In genomic region chrX:110442631-110443030, GRCh38 we compare ENCODE assay signal across 9 cellular contexts.
DNase-seq lines count a peak whose midpoint lies in the region; ATAC-seq, FAIRE-seq and TF ChIP-seq lines count a peak whose summit lies in the region.
"Had no signal": no experiment of that assay in that cellular context is flagged by ENCODE, and none has a peak within 500 bp of the region (broad histone marks: within the 10 kb centered on the region; RNA-seq: fewer than 3 reads in every experiment).

No MANE protein-coding gene starts in this region.

- DNase-seq in activated T-cell treated with anti-CD3 and anti-CD28 coated beads, Interleukin-2, amount 50 U/mL, for 72 hours = peak in 1 of 2 donors; percentile 1
- DNase-seq in activated T-cell treated with anti-CD3 and anti-CD28 coated beads, Interleukin-2, amount 50 U/mL, for 1 hour = no peak
- DNase-seq in H9 = peak; percentile 71
- peak; percentile 29 for DNase-seq in MG63
- peak; percentile 35 to 53 (median 46) for DNase-seq in K562 (ENCODE audit: extremely low read depth in 1 of 4, low spot score in 3 of 4)
- DNase-seq in small intestine = peak; percentile 2
- DNase-seq in dedifferentiated amniotic fluid mesenchymal stem cell (ENCODE audit: extremely low spot score) = no peak
- DNase-seq in Right ventricle myocardium inferior (ENCODE audit: missing footprints) = no peak
- DNase-seq: activated naive CD8-positive, alpha-beta T cell treated with anti-CD3 and anti-CD28 coated beads, Interleukin-2, amount 10 ng/mL, durations not matched to agents 7 days and 5 days had no signal

- no peak overlapping the region for H4K8ac ChIP-seq in H9 (replicated peaks; ENCODE audit: insufficient read length, low read depth, low read length)

- H3K23me2 ChIP-seq in H9 (ENCODE audit: insufficient read length, low read depth, low read length, poor library complexity, severe bottlenecking) = no peaks in the 10 kb centered on the region

- H2BK20ac ChIP-seq in H9 (ENCODE audit: low read depth, low read length, poor library complexity, severe bottlenecking) = no peak overlapping the region

- H3K27ac ChIP-seq in H9 (ENCODE audit: insufficient read length, low read depth, low read length) = no peak overlapping the region
- H3K27ac ChIP-seq in K562 (ENCODE audit: extremely low read depth, low read depth, low read length) = no peak overlapping the region
- no peak overlapping the region for H3K27ac ChIP-seq in small intestine (ENCODE audit: low read depth in 1 of 2, low read length in 1 of 2)

- no peak overlapping the region for H3K4me3 Mint-ChIP-seq in activated T-cell treated with anti-CD3 and anti-CD28 coated beads, Interleukin-2, amount 50 U/mL, for 72 hours
- no peak overlapping the region for H3K4me3 Mint-ChIP-seq in H9
- H3K4me3 Mint-ChIP-seq: activated naive CD8-positive, alpha-beta T cell treated with anti-CD3 and anti-CD28 coated beads, Interleukin-2, amount 10 ng/mL, durations not matched to agents 7 days and 5 days had no signal

- H3K36me3 Mint-ChIP-seq in activated T-cell treated with anti-CD3 and anti-CD28 coated beads, Interleukin-2, amount 50 U/mL, for 72 hours (ENCODE audit: insufficient read depth in 2 of 2) = no peaks in the 10 kb centered on the region
- no peaks in the 10 kb centered on the region for H3K36me3 Mint-ChIP-seq in H9 (ENCODE audit: insufficient read depth in 1 of 3, low read depth in 3 of 3)
- H3K36me3 Mint-ChIP-seq: activated naive CD8-positive, alpha-beta T cell treated with anti-CD3 and anti-CD28 coated beads, Interleukin-2, amount 10 ng/mL, durations not matched to agents 7 days and 5 days had no signal

- H3K23ac ChIP-seq in H9 (ENCODE audit: insufficient read length, low read depth, low read length) = no peak overlapping the region

- peak in 1 of 2 experiments; percentile 22; a peak in 1 of 4 replicates for TF ChIP-seq RAD21 in K562 (CRISPR knock-in tag; conservative IDR thresholded peaks at IDR 0.05 in 1 of 2, IDR thresholded peaks at IDR 0.05 in 1 of 2)

- H3K36me3 ChIP-seq in MG63 = no peaks in the 10 kb centered on the region
- H3K36me3 ChIP-seq in K562 (ENCODE audit: control insufficient read depth, insufficient read depth, low read length) = no peaks in the 10 kb centered on the region
- H3K36me3 ChIP-seq in small intestine (ENCODE audit: control insufficient read depth in 2 of 2, insufficient read depth in 2 of 2, low read length in 2 of 2) = no peaks in the 10 kb centered on the region

- TF ChIP-seq CTCF in H9 (conservative IDR thresholded peaks at IDR 0.05) (peak; percentile 69), K562 (IDR thresholded peaks at IDR 0.05 in 2 of 3, conservative IDR thresholded peaks at IDR 0.05 in 1 of 3; ENCODE audit: insufficient read depth in 2 of 3, low read depth in 1 of 3, low read length in 3 of 3) (peak; percentile 43 to 54 (median 44); a peak in 5 of 6 replicates)

- H2AK5ac ChIP-seq in H9 (ENCODE audit: insufficient read length, low read length) = no peak overlapping the region

- no peak overlapping the region for H3K18ac ChIP-seq in H9 (ENCODE audit: insufficient read length, low read depth, low read length)

- no peak overlapping the region for H2BK12ac ChIP-seq in H9 (ENCODE audit: insufficient read length, low read depth, low read length)

- no peak overlapping the region for H3K27ac Mint-ChIP-seq in activated T-cell treated with anti-CD3 and anti-CD28 coated beads, Interleukin-2, amount 50 U/mL, for 72 hours
- no peak overlapping the region for H3K27ac Mint-ChIP-seq in H9
- H3K27ac Mint-ChIP-seq: activated naive CD8-positive, alpha-beta T cell treated with anti-CD3 and anti-CD28 coated beads, Interleukin-2, amount 10 ng/mL, durations not matched to agents 7 days and 5 days had no signal

- H3K27me3 Mint-ChIP-seq in activated T-cell treated with anti-CD3 and anti-CD28 coated beads, Interleukin-2, amount 50 U/mL, for 72 hours (ENCODE audit: low read depth) = peaks cover 69% of the 10 kb centered on the region
- H3K27me3 Mint-ChIP-seq in H9 (ENCODE audit: low read depth) = no peaks in the 10 kb centered on the region; the same call in 1 of the 2 replicates

- no peaks in the 10 kb centered on the region for H3K9me3 Mint-ChIP-seq in activated T-cell treated with anti-CD3 and anti-CD28 coated beads, Interleukin-2, amount 50 U/mL, for 72 hours
- no peaks in the 10 kb centered on the region for H3K9me3 Mint-ChIP-seq in H9
- H3K9me3 Mint-ChIP-seq: activated naive CD8-positive, alpha-beta T cell treated with anti-CD3 and anti-CD28 coated beads, Interleukin-2, amount 10 ng/mL, durations not matched to agents 7 days and 5 days had no signal

- BruUV-seq in K562 (replicated peaks; lab: Mats Ljungman, UMichigan) = no TSS peak

- no peak for TF ChIP-seq EP300 in K562 (IDR thresholded peaks at IDR 0.05; ENCODE audit: low read length)

- no peak for TF ChIP-seq POLR2A in K562 (conservative IDR thresholded peaks at IDR 0.05)

- in situ Hi-C loops in K562 (cut with MboI) = loop anchor here (25.0 kb wide), 1 partner anchor 795 kb away; no protein-coding TSS in a partner anchor

- no peaks in the 10 kb centered on the region for H3K9me1 ChIP-seq in K562 (ENCODE audit: control insufficient read depth, insufficient read depth, low read length)

- intact Hi-C loops in K562 (cut with micrococcal nuclease) = no loop called here
- intact Hi-C loops in Right ventricle myocardium inferior (cut with DNase I) = no loop called here

- ATAC-seq in activated T-cell treated with anti-CD3 and anti-CD28 coated beads, Interleukin-2, amount 50 U/mL, for 72 hours (replicated peaks in 1 of 2) = peak; percentile 25 to 40
- peak; percentile 95 for ATAC-seq in K562
- ATAC-seq in Right ventricle myocardium inferior = no peak

- WGBS in H9 (ENCODE audit: extremely low coverage, insufficient read length, low lambda C conversion rate) = no CpG with 5 or more reads among the region's 1 CpG
- 0% methylated on average over 1 of the region's 1 CpG for WGBS in K562 (ENCODE audit: insufficient coverage, low coverage, missing lambda C conversion rate)
- WGBS in small intestine, 3 donors = 0 to 9% (median 0%) methylated on average over 1 of the region's 1 CpG

- no peak overlapping the region for H3K9ac ChIP-seq in H9 (ENCODE audit: extremely low read depth, insufficient read length, low read length)
- no peak overlapping the region for H3K9ac ChIP-seq in K562 (ENCODE audit: insufficient read depth in 1 of 2, low read depth in 2 of 2, low read length in 2 of 2)

- no peaks in the 10 kb centered on the region for H4K20me1 ChIP-seq in H9 (ENCODE audit: control insufficient read depth, insufficient read depth, insufficient read length)
- H4K20me1 ChIP-seq in K562 (replicated peaks; ENCODE audit: control insufficient read depth, insufficient read depth, low read length) = no peaks in the 10 kb centered on the region; the same call in 1 of the 2 replicates

- no peak overlapping the region for H3K4me2 ChIP-seq in H9 (ENCODE audit: insufficient read depth, insufficient read length, low read length)
- H3K4me2 ChIP-seq in K562 (ENCODE audit: insufficient read depth, low read length) = no peak overlapping the region

- POLR2A ChIA-PET in K562 (lab: Yijun Ruan, JAX) = no interaction called here

- no peak overlapping the region for H2BK5ac ChIP-seq in H9 (ENCODE audit: insufficient read length, low read length)

- no peak overlapping the region for H2AFZ ChIP-seq in H9 (ENCODE audit: low read length)
- no peak overlapping the region for H2AFZ ChIP-seq in K562 (ENCODE audit: low read depth, low read length)

- no peak overlapping the region for H4K91ac ChIP-seq in H9 (ENCODE audit: insufficient read length, low read depth, low read length)

- no peak overlapping the region for H4K5ac ChIP-seq in H9 (ENCODE audit: insufficient read length, low read depth, low read length)

- H3K4me3 ChIP-seq in MG63 = no peak overlapping the region
- no peak overlapping the region for H3K4me3 ChIP-seq in K562
- no peak overlapping the region for H3K4me3 ChIP-seq in small intestine (ENCODE audit: low read depth in 1 of 2, low read length in 2 of 2)

- no peak overlapping the region for H3T11ph ChIP-seq in H9 (ENCODE audit: low read length)

- H3K9me3 ChIP-seq in H9 (ENCODE audit: control insufficient read depth, low read depth, low read length) = no peaks in the 10 kb centered on the region
- H3K9me3 ChIP-seq in MG63 = no peaks in the 10 kb centered on the region
- no peaks in the 10 kb centered on the region for H3K9me3 ChIP-seq in K562 (replicated peaks; ENCODE audit: control insufficient read depth, insufficient read depth, low read depth, low read length)
- no peaks in the 10 kb centered on the region for H3K9me3 ChIP-seq in small intestine (ENCODE audit: control insufficient read depth, low read depth)

- H2BK15ac ChIP-seq in H9 (ENCODE audit: low read depth, low read length) = no peak overlapping the region

- no peak overlapping the region for H3K4ac ChIP-seq in H9 (ENCODE audit: low read depth, low read length)

- peak; percentile 75 for FAIRE-seq in K562 (lab: Jason Lieb, UNC)
- FAIRE-seq in small intestine (lab: Jason Lieb, UNC) = no peak

- no peak overlapping the region for H3K56ac ChIP-seq in H9 (ENCODE audit: insufficient read length, low read depth, low read length)

- H3K27me3 ChIP-seq in H9 (ENCODE audit: insufficient read depth, low read length) (no peaks in the 10 kb centered on the region), MG63 (no peaks in the 10 kb centered on the region), K562 (ENCODE audit: control insufficient read depth in 2 of 2, insufficient read depth in 2 of 2, low read length in 2 of 2) (peaks cover 21 to 25% of the 10 kb centered on the region in 2 experiments; a peak in 3 of 5 replicates), small intestine (ENCODE audit: control insufficient read depth in 2 of 2, insufficient read depth in 2 of 2, low read length in 2 of 2) (no peaks in the 10 kb centered on the region)

- H3K79me2 ChIP-seq in H9 (ENCODE audit: insufficient read depth, low read length) (no peaks in the 10 kb centered on the region), K562 (ENCODE audit: control insufficient read depth, insufficient read depth, low read length) (no peaks in the 10 kb centered on the region)

- no peak overlapping the region for H2BK120ac ChIP-seq in H9 (ENCODE audit: low read depth, low read length, poor library complexity, severe bottlenecking)

- no peak overlapping the region for H3K14ac ChIP-seq in H9 (ENCODE audit: insufficient read depth, low read length)

- H3K4me1 ChIP-seq in H9 (ENCODE audit: insufficient read depth, low read length) = peaks cover 9% of the 10 kb centered on the region
- H3K4me1 ChIP-seq in K562 (replicated peaks in 1 of 2; ENCODE audit: control insufficient read depth in 2 of 2, insufficient read depth in 2 of 2, low read length in 2 of 2) = no peaks in the 10 kb centered on the region
- no peaks in the 10 kb centered on the region for H3K4me1 ChIP-seq in small intestine (ENCODE audit: control insufficient read depth in 2 of 2, insufficient read depth in 1 of 2, low read depth in 1 of 2, low read length in 1 of 2)

- CTCF ChIA-PET in K562 (lab: Yijun Ruan, JAX; ENCODE audit: low intra/inter-chr PET ratio) = no interaction called here

- no peaks in the 10 kb centered on the region for H3K4me1 Mint-ChIP-seq in activated T-cell treated with anti-CD3 and anti-CD28 coated beads, Interleukin-2, amount 50 U/mL, for 72 hours (ENCODE audit: low read depth)
- H3K4me1 Mint-ChIP-seq in H9 = peaks cover 41 to 46% of the 10 kb centered on the region in 2 experiments
- H3K4me1 Mint-ChIP-seq: activated naive CD8-positive, alpha-beta T cell treated with anti-CD3 and anti-CD28 coated beads, Interleukin-2, amount 10 ng/mL, durations not matched to agents 7 days and 5 days had no signal

- no peaks in the 10 kb centered on the region for H3K79me1 ChIP-seq in H9 (ENCODE audit: insufficient read depth, low read depth, low read length, poor library complexity, severe bottlenecking)

Comparison
In these comparisons a context has a peak if more than half of its experiments do, and no peak if none do; other contexts are left out.
1. DNase-seq: peak in H9 (single experiment), MG63 (single experiment), K562 (4 of 4) and small intestine (single experiment); none in activated T-cell treated with anti-CD3 and anti-CD28 coated beads, Interleukin-2, amount 50 U/mL, for 1 hour (single experiment), dedifferentiated amniotic fluid mesenchymal stem cell (single experiment) and Right ventricle myocardium inferior (single experiment).